Comparison of ENCODE assay signal across 19 cellular contexts in genomic region chr2:58133395-58133794, GRCh38.
A peak's percentile ranks its signal among the peaks of the same experiment; 100 is the strongest.
DNase-seq lines count a peak whose midpoint lies in the region; ATAC-seq and TF ChIP-seq lines count a peak whose summit lies in the region.
"Had no signal": no experiment of that assay in that cellular context is flagged by ENCODE, and none has a peak within 500 bp of the region (broad histone marks: within the 10 kb centered on the region; RNA-seq: fewer than 3 reads in every experiment).

No MANE protein-coding gene starts in this region.

- peak; percentile 44 for DNase-seq in ELR (ENCODE audit: low read depth)
- DNase-seq in SW480 (ENCODE audit: low spot score): peak; percentile 16
- DNase-seq in foreskin melanocyte: peak; percentile 67
- no peak for DNase-seq in suprapubic skin (ENCODE audit: low spot score in 2 of 2)
- DNase-seq in NCI-H510A (lab: John Stamatoyannopoulos, UW): no peak
- no peak for DNase-seq in left lung
- DNase-seq: AML-193, Caco-2, DMS153, EL, H7, NCI-H1436 treated with DMSO at 0.1 percent for 48 hours, NCI-H2081, NCI-H524 treated with DMSO at 0.1 percent for 48 hours, Peyer's patch, SK-N-SH had no signal

- TF ChIP-seq EP300 in suprapubic skin (IDR thresholded peaks at IDR 0.05): no peak

- ATAC-seq in esophagus mucosa (peak; percentile 69), HG03460 (IDR thresholded peaks at IDR 0.05; ENCODE audit: unreplicated experiment) (no peak), left lung (no peak)
- ATAC-seq: Right ventricle myocardium inferior had no signal

- H3K9me3 ChIP-seq in suprapubic skin (no peaks in the 10 kb centered on the region), left lung (no peaks in the 10 kb centered on the region)
- H3K9me3 ChIP-seq: Caco-2, Peyer's patch, SK-N-SH had no signal

- H3K27ac ChIP-seq in suprapubic skin (no peak overlapping the region), left lung (no peak overlapping the region)
- H3K27ac ChIP-seq: Peyer's patch had no signal

- H3K27me3 ChIP-seq in suprapubic skin (no peaks in the 10 kb centered on the region), left lung (no peaks in the 10 kb centered on the region)
- H3K27me3 ChIP-seq: Peyer's patch had no signal

- intact Hi-C loops in left lung (cut with DNase I): no loop called here

- H3K4me3 ChIP-seq in suprapubic skin (no peak overlapping the region), left lung (no peak overlapping the region)
- H3K4me3 ChIP-seq: Peyer's patch had no signal

- H3K36me3 ChIP-seq in suprapubic skin: no peaks in the 10 kb centered on the region
- H3K36me3 ChIP-seq in left lung: peaks cover 0 to 5% of the 10 kb centered on the region in 2 donors
- H3K36me3 ChIP-seq: Peyer's patch had no signal

- TF ChIP-seq CTCF in suprapubic skin (IDR thresholded peaks at IDR 0.05): no peak
- TF ChIP-seq CTCF in left lung (IDR thresholded peaks at IDR 0.05): no peak

- peaks cover 6% of the 10 kb centered on the region for H3K4me1 ChIP-seq in suprapubic skin
- no peaks in the 10 kb centered on the region for H3K4me1 ChIP-seq in left lung
- H3K4me1 ChIP-seq: Caco-2, Peyer's patch had no signal

- TF ChIP-seq POLR2A in suprapubic skin (IDR thresholded peaks at IDR 0.05): no peak

Comparison
In these comparisons a context has a peak if more than half of its experiments do, and no peak if none do; other contexts are left out.
1. DNase-seq: peak in ELR (single experiment), SW480 (single experiment) and foreskin melanocyte (single experiment); none in suprapubic skin (0 of 2), NCI-H510A (single experiment) and left lung (0 of 2).